9 cellular contexts compared by ENCODE assay signal in the genomic region with DNA sequence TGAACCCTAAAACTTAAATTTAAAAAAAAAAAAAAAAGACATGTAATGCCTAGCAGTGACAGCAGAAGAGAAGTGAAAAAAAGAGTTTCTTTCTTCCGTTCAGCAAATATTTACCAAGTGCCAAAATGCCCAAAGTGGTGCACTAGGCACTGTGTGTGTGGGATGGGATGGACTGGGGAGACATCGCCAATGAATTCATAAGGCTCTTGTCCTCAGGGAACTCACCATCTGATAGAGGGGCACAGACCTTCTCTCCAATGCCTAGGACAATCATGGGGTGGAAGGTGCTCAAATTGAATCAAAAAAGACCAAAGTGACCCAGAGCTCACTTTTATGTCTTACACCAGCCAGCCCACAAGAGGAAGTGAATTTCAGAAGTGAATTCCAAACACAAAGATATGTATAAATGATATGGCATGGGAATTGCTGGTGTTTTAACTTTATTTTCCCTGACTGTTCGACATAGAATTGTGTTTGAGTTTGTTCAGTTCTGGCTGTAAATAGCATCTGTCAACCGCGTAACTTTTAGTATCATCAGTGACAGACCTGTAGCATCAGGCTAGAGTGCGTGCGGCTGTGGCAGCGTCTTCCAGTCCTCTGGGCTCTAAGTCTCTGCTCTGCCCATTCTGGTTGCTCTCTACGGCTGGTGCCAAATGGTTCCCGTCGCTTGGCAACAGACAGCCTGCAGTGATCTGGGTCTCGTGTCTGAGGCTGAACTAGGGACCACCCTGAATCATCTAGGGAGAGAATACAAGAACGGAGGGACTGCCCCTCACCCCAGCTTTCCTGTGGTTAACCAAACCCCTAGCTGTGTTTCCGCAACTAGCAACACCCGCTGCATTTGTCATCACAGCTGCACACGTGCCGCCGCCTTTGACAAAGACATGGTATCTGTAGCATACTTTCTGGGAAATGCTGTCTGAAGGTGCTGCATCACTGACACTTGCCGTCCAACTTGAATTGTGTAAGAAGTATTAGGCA.
A peak's percentile ranks its signal among the peaks of the same experiment; 100 is the strongest.
DNase-seq lines count a peak whose midpoint lies in the region; ATAC-seq and TF ChIP-seq lines count a peak whose summit lies in the region.
"Had no signal": no experiment of that assay in that cellular context is flagged by ENCODE, and none has a peak within 500 bp of the region (broad histone marks: within the 10 kb centered on the region; RNA-seq: fewer than 3 reads in every experiment).

No MANE protein-coding gene starts in this region.

- peak overlapping the region; percentile 21 for H3K4me3 ChIP-seq in GM12875 (ENCODE audit: low read depth, low read length)
- no peak overlapping the region for H3K4me3 ChIP-seq in fibroblast of pulmonary artery (replicated peaks; ENCODE audit: low read depth, low read length)
- H3K4me3 ChIP-seq: vagina had no signal

- H3K4me1 Mint-ChIP-seq in activated CD8-positive, alpha-beta T cell treated with anti-CD3 and anti-CD28 coated beads, Interleukin-2, amount 10 ng/mL, durations not matched to agents 7 days and 5 days (ENCODE audit: low read depth), result peaks cover 20% of the 10 kb centered on the region

- ATAC-seq in activated CD8-positive, alpha-beta T cell treated with anti-CD3 and anti-CD28 coated beads, Interleukin-2, amount 10 ng/mL, durations not matched to agents 7 days and 5 days, result peak; percentile 96

- DNase-seq in H4 (ENCODE audit: low spot score) (peak; percentile 77), NCI-H1092 (lab: John Stamatoyannopoulos, UW) (peak; percentile 73), fibroblast of pulmonary artery (ENCODE audit: low read depth) (peak; percentile 93), NCI-H1105 treated with DMSO at 0.1 percent for 48 hours (lab: John Stamatoyannopoulos, UW) (no peak), HCEC 1CT (no peak)
- DNase-seq in activated CD8-positive, alpha-beta T cell treated with anti-CD3 and anti-CD28 coated beads, Interleukin-2, amount 10 ng/mL, durations not matched to agents 7 days and 5 days, result peak; percentile 89
- peak; percentile 59 for DNase-seq in stimulated activated CD4-positive, alpha-beta T cell treated with anti-CD3 and anti-CD28 coated beads, Interleukin-12 subunit alpha, Interleukin-12 subunit beta, amount 100 ng/mL, for 4 hours

- peaks cover 24% of the 10 kb centered on the region for H3K27me3 Mint-ChIP-seq in activated CD8-positive, alpha-beta T cell treated with anti-CD3 and anti-CD28 coated beads, Interleukin-2, amount 10 ng/mL, durations not matched to agents 7 days and 5 days (ENCODE audit: low read depth)

- peak overlapping the region; percentile 40 for H3K27ac Mint-ChIP-seq in activated CD8-positive, alpha-beta T cell treated with anti-CD3 and anti-CD28 coated beads, Interleukin-2, amount 10 ng/mL, durations not matched to agents 7 days and 5 days

- POLR2A ChIA-PET in activated CD8-positive, alpha-beta T cell treated with anti-CD3 and anti-CD28 coated beads, Interleukin-2, amount 10 ng/mL, durations not matched to agents 7 days and 5 days (lab: Charles Lee), result no interaction called here

- CTCF ChIA-PET in activated CD8-positive, alpha-beta T cell treated with anti-CD3 and anti-CD28 coated beads, Interleukin-2, amount 10 ng/mL, durations not matched to agents 7 days and 5 days (lab: Charles Lee), result interaction anchor here (1.1 kb wide), 1 partner anchor 255 kb away, joined by 3 read pairs; no protein-coding TSS in a partner anchor

- peak overlapping the region; percentile 23 for H3K4me3 Mint-ChIP-seq in activated CD8-positive, alpha-beta T cell treated with anti-CD3 and anti-CD28 coated beads, Interleukin-2, amount 10 ng/mL, durations not matched to agents 7 days and 5 days

- no peaks in the 10 kb centered on the region for H3K9me3 Mint-ChIP-seq in activated CD8-positive, alpha-beta T cell treated with anti-CD3 and anti-CD28 coated beads, Interleukin-2, amount 10 ng/mL, durations not matched to agents 7 days and 5 days (ENCODE audit: insufficient read depth)

- TF ChIP-seq CTCF in GM12875 (IDR thresholded peaks at IDR 0.05; ENCODE audit: borderline replicate concordance, insufficient read depth, low read depth, low read length) (no peak), fibroblast of pulmonary artery (IDR thresholded peaks at IDR 0.05; ENCODE audit: low read length, missing control alignments) (no peak)

- no peaks in the 10 kb centered on the region for H3K36me3 Mint-ChIP-seq in activated CD8-positive, alpha-beta T cell treated with anti-CD3 and anti-CD28 coated beads, Interleukin-2, amount 10 ng/mL, durations not matched to agents 7 days and 5 days (ENCODE audit: low read depth)

Comparison
In these comparisons a context has a peak if more than half of its experiments do, and no peak if none do; other contexts are left out.
1. DNase-seq: peak in H4 (single experiment), NCI-H1092 (single experiment), activated CD8-positive, alpha-beta T cell treated with anti-CD3 and anti-CD28 coated beads, Interleukin-2, amount 10 ng/mL, durations not matched to agents 7 days and 5 days (single experiment), fibroblast of pulmonary artery (single experiment) and stimulated activated CD4-positive, alpha-beta T cell treated with anti-CD3 and anti-CD28 coated beads, Interleukin-12 subunit alpha, Interleukin-12 subunit beta, amount 100 ng/mL, for 4 hours (single experiment); none in NCI-H1105 treated with DMSO at 0.1 percent for 48 hours (single experiment) and HCEC 1CT (single experiment).